Comparison of ENCODE assay signal across 2 cellular contexts in the genomic region with DNA sequence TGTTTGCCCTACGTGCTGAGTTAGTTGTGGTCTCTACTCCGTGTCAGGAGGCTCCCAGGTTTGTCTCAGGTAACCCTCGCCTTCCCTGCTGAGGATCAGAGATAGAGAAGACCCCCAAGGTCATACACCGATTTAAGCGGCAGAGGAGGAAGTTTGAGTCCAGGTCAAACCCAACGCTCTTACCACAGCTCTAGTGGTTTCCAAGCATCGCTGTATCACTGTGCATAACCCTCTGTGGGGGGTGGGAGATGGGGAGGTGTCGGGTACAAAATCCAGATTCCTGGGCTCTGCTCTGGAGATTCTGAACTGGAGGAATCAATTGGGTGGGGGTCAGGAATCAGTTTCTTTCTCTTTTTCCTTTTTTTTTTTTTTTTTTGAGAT.
TF ChIP-seq lines count a peak whose summit lies in the region.

No MANE protein-coding gene starts in this region.

TF ChIP-seq in SK-N-SH, 30 proteins besides CTCF, POLR2A, EP300 and RAD21 (continued from another document):
- TF ChIP-seq, protein P1, sequence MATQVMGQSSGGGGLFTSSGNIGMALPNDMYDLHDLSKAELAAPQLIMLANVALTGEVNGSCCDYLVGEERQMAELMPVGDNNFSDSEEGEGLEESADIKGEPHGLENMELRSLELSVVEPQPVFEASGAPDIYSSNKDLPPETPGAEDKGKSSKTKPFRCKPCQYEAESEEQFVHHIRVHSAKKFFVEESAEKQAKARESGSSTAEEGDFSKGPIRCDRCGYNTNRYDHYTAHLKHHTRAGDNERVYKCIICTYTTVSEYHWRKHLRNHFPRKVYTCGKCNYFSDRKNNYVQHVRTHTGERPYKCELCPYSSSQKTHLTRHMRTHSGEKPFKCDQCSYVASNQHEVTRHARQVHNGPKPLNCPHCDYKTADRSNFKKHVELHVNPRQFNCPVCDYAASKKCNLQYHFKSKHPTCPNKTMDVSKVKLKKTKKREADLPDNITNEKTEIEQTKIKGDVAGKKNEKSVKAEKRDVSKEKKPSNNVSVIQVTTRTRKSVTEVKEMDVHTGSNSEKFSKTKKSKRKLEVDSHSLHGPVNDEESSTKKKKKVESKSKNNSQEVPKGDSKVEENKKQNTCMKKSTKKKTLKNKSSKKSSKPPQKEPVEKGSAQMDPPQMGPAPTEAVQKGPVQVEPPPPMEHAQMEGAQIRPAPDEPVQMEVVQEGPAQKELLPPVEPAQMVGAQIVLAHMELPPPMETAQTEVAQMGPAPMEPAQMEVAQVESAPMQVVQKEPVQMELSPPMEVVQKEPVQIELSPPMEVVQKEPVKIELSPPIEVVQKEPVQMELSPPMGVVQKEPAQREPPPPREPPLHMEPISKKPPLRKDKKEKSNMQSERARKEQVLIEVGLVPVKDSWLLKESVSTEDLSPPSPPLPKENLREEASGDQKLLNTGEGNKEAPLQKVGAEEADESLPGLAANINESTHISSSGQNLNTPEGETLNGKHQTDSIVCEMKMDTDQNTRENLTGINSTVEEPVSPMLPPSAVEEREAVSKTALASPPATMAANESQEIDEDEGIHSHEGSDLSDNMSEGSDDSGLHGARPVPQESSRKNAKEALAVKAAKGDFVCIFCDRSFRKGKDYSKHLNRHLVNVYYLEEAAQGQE (IDR thresholded peaks at IDR 0.05; ENCODE audit: low read depth, low read length) = no peak
- no peak for TF ChIP-seq MXI1 (IDR thresholded peaks at IDR 0.05; ENCODE audit: low read depth, low read length)
- TF ChIP-seq FOXJ3 (CRISPR knock-in tag; IDR thresholded peaks at IDR 0.05) = no peak
- no peak for TF ChIP-seq GATA2 (CRISPR knock-in tag; IDR thresholded peaks at IDR 0.05)
- TF ChIP-seq, protein P2, sequence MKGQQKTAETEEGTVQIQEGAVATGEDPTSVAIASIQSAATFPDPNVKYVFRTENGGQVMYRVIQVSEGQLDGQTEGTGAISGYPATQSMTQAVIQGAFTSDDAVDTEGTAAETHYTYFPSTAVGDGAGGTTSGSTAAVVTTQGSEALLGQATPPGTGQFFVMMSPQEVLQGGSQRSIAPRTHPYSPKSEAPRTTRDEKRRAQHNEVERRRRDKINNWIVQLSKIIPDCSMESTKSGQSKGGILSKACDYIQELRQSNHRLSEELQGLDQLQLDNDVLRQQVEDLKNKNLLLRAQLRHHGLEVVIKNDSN (IDR thresholded peaks at IDR 0.05; ENCODE audit: borderline replicate concordance, low read depth) = no peak
- TF ChIP-seq ELF1 (IDR thresholded peaks at IDR 0.05) = no peak
- TF ChIP-seq YY1 (IDR thresholded peaks at IDR 0.05; ENCODE audit: low read depth) = no peak
- TF ChIP-seq, protein P3, sequence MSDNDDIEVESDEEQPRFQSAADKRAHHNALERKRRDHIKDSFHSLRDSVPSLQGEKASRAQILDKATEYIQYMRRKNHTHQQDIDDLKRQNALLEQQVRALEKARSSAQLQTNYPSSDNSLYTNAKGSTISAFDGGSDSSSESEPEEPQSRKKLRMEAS (IDR thresholded peaks at IDR 0.05; ENCODE audit: low read depth) = no peak
- TF ChIP-seq, protein P4, sequence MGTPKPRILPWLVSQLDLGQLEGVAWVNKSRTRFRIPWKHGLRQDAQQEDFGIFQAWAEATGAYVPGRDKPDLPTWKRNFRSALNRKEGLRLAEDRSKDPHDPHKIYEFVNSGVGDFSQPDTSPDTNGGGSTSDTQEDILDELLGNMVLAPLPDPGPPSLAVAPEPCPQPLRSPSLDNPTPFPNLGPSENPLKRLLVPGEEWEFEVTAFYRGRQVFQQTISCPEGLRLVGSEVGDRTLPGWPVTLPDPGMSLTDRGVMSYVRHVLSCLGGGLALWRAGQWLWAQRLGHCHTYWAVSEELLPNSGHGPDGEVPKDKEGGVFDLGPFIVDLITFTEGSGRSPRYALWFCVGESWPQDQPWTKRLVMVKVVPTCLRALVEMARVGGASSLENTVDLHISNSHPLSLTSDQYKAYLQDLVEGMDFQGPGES (IDR thresholded peaks at IDR 0.05; ENCODE audit: low read depth, low read length) = no peak

TF ChIP-seq in SK-N-SH treated with all-trans-retinoic acid at 6 μM for 48 hours, 23 proteins besides CTCF, POLR2A, EP300 and RAD21 (continued from another document):
- TF ChIP-seq BACH2 (CRISPR knock-in tag; IDR thresholded peaks at IDR 0.05; ENCODE audit: borderline replicate concordance) = no peak
- TF ChIP-seq ZNF8 (CRISPR knock-in tag; IDR thresholded peaks at IDR 0.05) = no peak
- TF ChIP-seq ZNF70 (CRISPR knock-in tag; IDR thresholded peaks at IDR 0.05) = no peak
- no peak for TF ChIP-seq OSR1 (CRISPR knock-in tag; IDR thresholded peaks at IDR 0.05)
- TF ChIP-seq ARNTL (CRISPR knock-in tag; IDR thresholded peaks at IDR 0.05; ENCODE audit: borderline replicate concordance, low read depth) = no peak
- no peak for TF ChIP-seq RARB (CRISPR knock-in tag; IDR thresholded peaks at IDR 0.05)
- TF ChIP-seq, protein P5, sequence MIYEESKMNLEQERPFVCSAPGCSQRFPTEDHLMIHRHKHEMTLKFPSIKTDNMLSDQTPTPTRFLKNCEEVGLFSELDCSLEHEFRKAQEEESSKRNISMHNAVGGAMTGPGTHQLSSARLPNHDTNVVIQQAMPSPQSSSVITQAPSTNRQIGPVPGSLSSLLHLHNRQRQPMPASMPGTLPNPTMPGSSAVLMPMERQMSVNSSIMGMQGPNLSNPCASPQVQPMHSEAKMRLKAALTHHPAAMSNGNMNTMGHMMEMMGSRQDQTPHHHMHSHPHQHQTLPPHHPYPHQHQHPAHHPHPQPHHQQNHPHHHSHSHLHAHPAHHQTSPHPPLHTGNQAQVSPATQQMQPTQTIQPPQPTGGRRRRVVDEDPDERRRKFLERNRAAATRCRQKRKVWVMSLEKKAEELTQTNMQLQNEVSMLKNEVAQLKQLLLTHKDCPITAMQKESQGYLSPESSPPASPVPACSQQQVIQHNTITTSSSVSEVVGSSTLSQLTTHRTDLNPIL (CRISPR knock-in tag; IDR thresholded peaks at IDR 0.05; ENCODE audit: low read depth) = no peak
- TF ChIP-seq TCF4 (CRISPR knock-in tag; IDR thresholded peaks at IDR 0.05; ENCODE audit: borderline replicate concordance) = no peak
- TF ChIP-seq, protein P6, sequence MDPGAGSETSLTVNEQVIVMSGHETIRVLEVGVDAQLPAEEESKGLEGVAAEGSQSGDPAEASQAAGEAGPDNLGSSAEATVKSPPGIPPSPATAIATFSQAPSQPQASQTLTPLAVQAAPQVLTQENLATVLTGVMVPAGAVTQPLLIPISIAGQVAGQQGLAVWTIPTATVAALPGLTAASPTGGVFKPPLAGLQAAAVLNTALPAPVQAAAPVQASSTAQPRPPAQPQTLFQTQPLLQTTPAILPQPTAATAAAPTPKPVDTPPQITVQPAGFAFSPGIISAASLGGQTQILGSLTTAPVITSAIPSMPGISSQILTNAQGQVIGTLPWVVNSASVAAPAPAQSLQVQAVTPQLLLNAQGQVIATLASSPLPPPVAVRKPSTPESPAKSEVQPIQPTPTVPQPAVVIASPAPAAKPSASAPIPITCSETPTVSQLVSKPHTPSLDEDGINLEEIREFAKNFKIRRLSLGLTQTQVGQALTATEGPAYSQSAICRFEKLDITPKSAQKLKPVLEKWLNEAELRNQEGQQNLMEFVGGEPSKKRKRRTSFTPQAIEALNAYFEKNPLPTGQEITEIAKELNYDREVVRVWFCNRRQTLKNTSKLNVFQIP (CRISPR knock-in tag; IDR thresholded peaks at IDR 0.05; ENCODE audit: borderline replicate concordance, low read depth) = no peak
